Comparison of ENCODE assay signal across 1 cellular context in the genomic region with DNA sequence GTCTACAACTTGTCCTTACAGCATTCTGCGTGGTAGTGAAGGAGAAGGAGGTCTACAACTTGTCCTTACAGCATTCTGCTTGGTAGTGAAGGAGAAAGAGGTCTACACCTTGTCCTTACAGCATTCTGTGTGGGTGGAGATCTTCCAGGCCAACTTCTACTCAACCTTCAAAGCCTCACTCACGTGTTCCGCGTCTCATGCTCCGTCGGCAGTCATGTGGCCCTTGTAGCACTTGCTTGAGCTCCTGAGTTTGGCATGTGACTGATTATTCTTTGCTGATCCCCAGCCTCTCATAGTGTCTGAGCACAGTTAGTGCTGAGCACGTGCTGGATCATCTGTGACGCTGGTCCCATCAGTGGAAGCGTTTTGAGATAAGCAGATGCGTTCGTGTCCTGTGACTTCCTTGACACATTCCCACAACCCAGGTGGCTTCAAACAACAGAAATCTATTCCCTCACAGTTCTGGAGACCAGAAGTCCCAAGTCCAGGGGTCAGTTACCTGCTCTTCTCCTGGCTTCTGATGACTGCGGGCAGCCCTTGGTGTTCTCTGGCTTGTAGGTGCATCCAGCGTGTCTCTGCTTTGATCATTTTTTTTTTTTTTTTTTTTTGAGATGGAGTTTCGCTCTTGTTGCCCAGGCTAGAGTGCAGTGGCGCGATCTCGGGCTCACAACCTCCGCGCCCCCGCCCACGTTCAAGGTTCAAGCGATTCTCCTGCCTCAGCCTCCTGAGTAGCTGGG.
TF ChIP-seq lines count a peak whose summit lies in the region.

No MANE protein-coding gene starts in this region.

TF ChIP-seq in GM12878, 131 proteins besides CTCF, POLR2A, EP300 and RAD21:
- no peak for TF ChIP-seq POU2F2 (IDR thresholded peaks at IDR 0.05; ENCODE audit: borderline replicate concordance, low read depth, low read length)
- TF ChIP-seq, protein P1, sequence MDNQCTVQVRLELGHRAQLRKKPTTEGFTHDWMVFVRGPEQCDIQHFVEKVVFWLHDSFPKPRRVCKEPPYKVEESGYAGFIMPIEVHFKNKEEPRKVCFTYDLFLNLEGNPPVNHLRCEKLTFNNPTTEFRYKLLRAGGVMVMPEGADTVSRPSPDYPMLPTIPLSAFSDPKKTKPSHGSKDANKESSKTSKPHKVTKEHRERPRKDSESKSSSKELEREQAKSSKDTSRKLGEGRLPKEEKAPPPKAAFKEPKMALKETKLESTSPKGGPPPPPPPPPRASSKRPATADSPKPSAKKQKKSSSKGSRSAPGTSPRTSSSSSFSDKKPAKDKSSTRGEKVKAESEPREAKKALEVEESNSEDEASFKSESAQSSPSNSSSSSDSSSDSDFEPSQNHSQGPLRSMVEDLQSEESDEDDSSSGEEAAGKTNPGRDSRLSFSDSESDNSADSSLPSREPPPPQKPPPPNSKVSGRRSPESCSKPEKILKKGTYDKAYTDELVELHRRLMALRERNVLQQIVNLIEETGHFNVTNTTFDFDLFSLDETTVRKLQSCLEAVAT (IDR thresholded peaks at IDR 0.05): no peak
- TF ChIP-seq IRF4 (IDR thresholded peaks at IDR 0.05; ENCODE audit: low read depth, low read length): no peak
- no peak for TF ChIP-seq JUNB (IDR thresholded peaks at IDR 0.05)
- no peak for TF ChIP-seq SREBF1 (IDR thresholded peaks at IDR 0.05; ENCODE audit: low read length)
- no peak for TF ChIP-seq LARP7 (IDR thresholded peaks at IDR 0.05)
- TF ChIP-seq KLF5 (IDR thresholded peaks at IDR 0.05; ENCODE audit: partially characterized antibody): no peak
- TF ChIP-seq ZNF217 (IDR thresholded peaks at IDR 0.05): no peak
- TF ChIP-seq CHD4 (IDR thresholded peaks at IDR 0.05): no peak
- no peak for TF ChIP-seq TAF1 (IDR thresholded peaks at IDR 0.05; ENCODE audit: borderline replicate concordance, low read depth, low read length)
- no peak for TF ChIP-seq GATAD2B (conservative IDR thresholded peaks at IDR 0.05; ENCODE audit: low read depth)
- TF ChIP-seq CHD1 (IDR thresholded peaks at IDR 0.05; ENCODE audit: low read depth, low read length): no peak
- no peak for TF ChIP-seq RFX5 (IDR thresholded peaks at IDR 0.05; ENCODE audit: low read depth, low read length)
- no peak for TF ChIP-seq BACH1 (IDR thresholded peaks at IDR 0.05; ENCODE audit: borderline replicate concordance)
- TF ChIP-seq YBX1 (IDR thresholded peaks at IDR 0.05): no peak
- TF ChIP-seq, protein P2, sequence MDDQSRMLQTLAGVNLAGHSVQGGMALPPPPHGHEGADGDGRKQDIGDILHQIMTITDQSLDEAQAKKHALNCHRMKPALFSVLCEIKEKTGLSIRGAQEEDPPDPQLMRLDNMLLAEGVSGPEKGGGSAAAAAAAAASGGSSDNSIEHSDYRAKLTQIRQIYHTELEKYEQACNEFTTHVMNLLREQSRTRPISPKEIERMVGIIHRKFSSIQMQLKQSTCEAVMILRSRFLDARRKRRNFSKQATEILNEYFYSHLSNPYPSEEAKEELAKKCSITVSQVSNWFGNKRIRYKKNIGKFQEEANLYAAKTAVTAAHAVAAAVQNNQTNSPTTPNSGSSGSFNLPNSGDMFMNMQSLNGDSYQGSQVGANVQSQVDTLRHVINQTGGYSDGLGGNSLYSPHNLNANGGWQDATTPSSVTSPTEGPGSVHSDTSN (IDR thresholded peaks at IDR 0.05; ENCODE audit: insufficient replicate concordance, low read depth, low read length): no peak
